In the genomic region with DNA sequence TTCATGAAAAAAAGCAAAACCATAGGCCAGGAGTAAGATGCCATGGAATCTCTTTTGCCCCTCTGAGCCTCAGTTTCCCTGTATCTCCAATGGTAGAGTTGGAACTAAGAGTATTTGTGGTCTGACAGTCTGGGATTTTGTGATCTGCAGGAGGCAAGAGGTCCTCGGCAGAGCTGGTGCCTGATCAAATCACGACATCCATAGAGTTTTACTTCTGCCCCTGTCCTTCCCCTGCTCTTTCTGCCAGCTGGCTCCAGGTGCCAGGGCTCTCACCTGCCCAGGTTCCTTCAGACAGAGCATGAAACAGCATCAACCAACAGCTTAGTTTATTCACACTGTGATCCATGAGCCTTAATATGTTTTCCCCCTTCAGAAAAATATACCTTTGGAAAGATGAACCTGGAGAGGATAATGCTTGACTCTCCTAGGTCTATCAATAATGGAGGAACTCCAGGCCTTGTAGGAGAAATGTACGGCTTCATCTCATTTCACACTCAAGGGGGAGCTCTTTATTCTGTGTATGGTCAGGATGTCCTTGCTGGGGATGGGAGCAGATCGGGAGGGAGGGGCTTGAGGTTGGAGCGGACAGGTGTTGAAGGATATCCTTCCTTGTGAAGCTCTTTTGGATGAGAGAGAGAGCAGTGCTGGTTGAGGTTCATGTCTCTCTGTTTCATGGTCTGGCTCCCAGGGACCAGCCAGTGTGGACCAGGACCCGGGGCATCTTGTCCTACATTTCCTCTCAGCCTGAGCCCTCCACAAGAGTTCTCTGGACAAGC, we compare ENCODE assay signal across 11 cellular contexts.
DNase-seq lines count a peak whose midpoint lies in the region; ATAC-seq and TF ChIP-seq lines count a peak whose summit lies in the region.
"Had no signal": no experiment of that assay in that cellular context is flagged by ENCODE, and none has a peak within 500 bp of the region (broad histone marks: within the 10 kb centered on the region; RNA-seq: fewer than 3 reads in every experiment).

No MANE protein-coding gene starts in this region.

- no peak overlapping the region for H4K8ac ChIP-seq in mesenchymal stem cell (ENCODE audit: low read length)

- no peak overlapping the region for H2AFZ ChIP-seq in mesenchymal stem cell (ENCODE audit: low read depth, low read length)

- peaks cover 22% of the 10 kb centered on the region for H3K36me3 Mint-ChIP-seq in activated CD4-positive, alpha-beta T cell treated with anti-CD3 and anti-CD28 coated beads, Interleukin-2, amount 10 ng/mL, durations not matched to agents 24 days and 14 days (ENCODE audit: low read depth)
- no peaks in the 10 kb centered on the region for H3K36me3 Mint-ChIP-seq in T-helper 17 cell (ENCODE audit: low read depth)
- H3K36me3 Mint-ChIP-seq in CD8-positive, alpha-beta memory T cell: no peaks in the 10 kb centered on the region

- TF ChIP-seq CTCF in adrenal gland (IDR thresholded peaks at IDR 0.05): no peak

- intact Hi-C loops in activated CD4-positive, alpha-beta T cell treated with anti-CD3 and anti-CD28 coated beads, Interleukin-2, amount 10 ng/mL, durations not matched to agents 24 days and 14 days (cut with micrococcal nuclease): no loop called here
- intact Hi-C loops in adrenal gland (cut with DNase I): no loop called here

- H3K4me1 Mint-ChIP-seq in activated CD4-positive, alpha-beta T cell treated with anti-CD3 and anti-CD28 coated beads, Interleukin-2, amount 10 ng/mL, durations not matched to agents 24 days and 14 days: peaks cover 68% of the 10 kb centered on the region
- peaks cover 58% of the 10 kb centered on the region for H3K4me1 Mint-ChIP-seq in T-helper 17 cell
- H3K4me1 Mint-ChIP-seq in CD8-positive, alpha-beta memory T cell: peaks cover 50 to 62% (median 59%) of the 10 kb centered on the region in 3 donors

- no peak overlapping the region for H2AK5ac ChIP-seq in mesenchymal stem cell (ENCODE audit: low read length, severe bottlenecking)

- H3K4me1 ChIP-seq in mesenchymal stem cell (ENCODE audit: control insufficient read depth, insufficient read depth, low read depth, low read length) (peaks cover 12% of the 10 kb centered on the region), adrenal gland (replicated peaks in 1 of 2) (peaks cover 0 to 6% of the 10 kb centered on the region in 2 donors)
- H3K4me1 ChIP-seq in CD8-positive, alpha-beta memory T cell (ENCODE audit: insufficient read depth, low read length): peaks cover 47% of the 10 kb centered on the region
- H3K4me1 ChIP-seq: gastrocnemius medialis had no signal

- H2BK5ac ChIP-seq in mesenchymal stem cell (ENCODE audit: low read depth, low read length, poor library complexity, severe bottlenecking): no peak overlapping the region

- H3K18ac ChIP-seq in mesenchymal stem cell (ENCODE audit: low read depth in 1 of 2, low read length in 2 of 2): peak overlapping the region in 1 of 2 experiments; percentile 1

- H3K27me3 Mint-ChIP-seq in activated CD4-positive, alpha-beta T cell treated with anti-CD3 and anti-CD28 coated beads, Interleukin-2, amount 10 ng/mL, durations not matched to agents 24 days and 14 days: peaks cover 4% of the 10 kb centered on the region
- H3K27me3 Mint-ChIP-seq in T-helper 17 cell: peaks cover 15% of the 10 kb centered on the region
- H3K27me3 Mint-ChIP-seq in CD8-positive, alpha-beta memory T cell: peaks cover 10 to 14% of the 10 kb centered on the region in 2 donors

- H3K9me3 Mint-ChIP-seq in activated CD4-positive, alpha-beta T cell treated with anti-CD3 and anti-CD28 coated beads, Interleukin-2, amount 10 ng/mL, durations not matched to agents 24 days and 14 days: peaks cover 16% of the 10 kb centered on the region
- peaks cover 0 to 4% (median 0%) of the 10 kb centered on the region in 5 donors for H3K9me3 Mint-ChIP-seq in CD8-positive, alpha-beta memory T cell

- H3K9me3 ChIP-seq in T-helper 17 cell (ENCODE audit: control insufficient read depth, low read length, poor library complexity, severe bottlenecking) (no peaks in the 10 kb centered on the region), mesenchymal stem cell (ENCODE audit: control insufficient read depth, low read length) (peaks cover 8% of the 10 kb centered on the region), adrenal gland (replicated peaks in 1 of 3) (no peaks in the 10 kb centered on the region)
- no peaks in the 10 kb centered on the region for H3K9me3 ChIP-seq in CD8-positive, alpha-beta memory T cell (ENCODE audit: low read length)
- H3K9me3 ChIP-seq: gastrocnemius medialis had no signal

- H3K4ac ChIP-seq in mesenchymal stem cell (ENCODE audit: low read depth in 1 of 2, low read length in 2 of 2): peak overlapping the region in 1 of 2 experiments; percentile 47

- no peak overlapping the region for H3K9ac ChIP-seq in mesenchymal stem cell (ENCODE audit: low read length)
- H3K9ac ChIP-seq: KMS-11 had no signal

- peak overlapping the region; percentile 21 for H4K91ac ChIP-seq in mesenchymal stem cell (ENCODE audit: low read length)

- peak overlapping the region; percentile 41 for H2BK15ac ChIP-seq in mesenchymal stem cell (ENCODE audit: low read depth, poor library complexity, severe bottlenecking)

- POLR2A ChIA-PET in CD8-positive, alpha-beta memory T cell (lab: Charles Lee): interaction anchor here (0.6 kb wide), 1 partner anchor 337 kb away, joined by 10 read pairs; no protein-coding TSS in a partner anchor

- H3K23ac ChIP-seq in mesenchymal stem cell (ENCODE audit: low read length in 2 of 2): no peak overlapping the region

- no peak for ATAC-seq in T-helper 17 cell
- ATAC-seq: gastrocnemius medialis had no signal

- H3K4me3 ChIP-seq in mesenchymal stem cell (ENCODE audit: insufficient read depth in 1 of 2, low read depth in 1 of 2, low read length in 2 of 2) (no peak overlapping the region), adrenal gland (no peak overlapping the region)
- no peak overlapping the region for H3K4me3 ChIP-seq in CD8-positive, alpha-beta memory T cell (ENCODE audit: low read length)
- H3K4me3 ChIP-seq: gastrocnemius medialis had no signal

- DNase-seq in activated CD4-positive, alpha-beta T cell treated with anti-CD3 and anti-CD28 coated beads, Interleukin-2, amount 10 ng/mL, durations not matched to agents 24 days and 14 days: peak; percentile 56
- no peak for DNase-seq in activated CD4-positive, alpha-beta T cell treated with anti-CD3 and anti-CD28 coated beads for 48 hours
- DNase-seq in KBM-7 (peak; percentile 42), T-helper 17 cell (no peak), mesenchymal stem cell (no peak), adrenal gland (no peak), HCEC 1CT (no peak)
- DNase-seq in CD8-positive, alpha-beta memory T cell: no peak
- DNase-seq: gastrocnemius medialis; stimulated activated CD4-positive, alpha-beta T cell treated with anti-CD3 and anti-CD28 coated beads, Interleukin-4, amount 100 ng/mL, for 4 hours had no signal

- H3K4me3 Mint-ChIP-seq in activated CD4-positive, alpha-beta T cell treated with anti-CD3 and anti-CD28 coated beads, Interleukin-2, amount 10 ng/mL, durations not matched to agents 24 days and 14 days: no peak overlapping the region
- no peak overlapping the region for H3K4me3 Mint-ChIP-seq in T-helper 17 cell
- no peak overlapping the region for H3K4me3 Mint-ChIP-seq in CD8-positive, alpha-beta memory T cell

- in situ Hi-C loops in KBM-7 (cut with MboI; ENCODE audit: low pct_unique_long_range_greater_than_20kb, low sequenced_read_pairs): no loop called here

- H2BK120ac ChIP-seq in mesenchymal stem cell (ENCODE audit: low read depth, low read length): no peak overlapping the region

- CTCF ChIA-PET in CD8-positive, alpha-beta memory T cell (lab: Charles Lee): interaction anchor here (0.9 to 1.5 kb wide), 2 partner anchors 10 to 38 kb away, joined by 4 read pairs; no protein-coding TSS in a partner anchor

- H3K4me2 ChIP-seq in mesenchymal stem cell (ENCODE audit: low read length, poor library complexity, severe bottlenecking): no peak overlapping the region

- no peaks in the 10 kb centered on the region for H3K79me1 ChIP-seq in mesenchymal stem cell (replicated peaks; ENCODE audit: low read length, poor library complexity, severe bottlenecking)

- H3K14ac ChIP-seq in mesenchymal stem cell (ENCODE audit: low read length in 2 of 2): no peak overlapping the region

- no peak overlapping the region for H3K27ac ChIP-seq in mesenchymal stem cell (ENCODE audit: low read length, poor library complexity, severe bottlenecking)
- H3K27ac ChIP-seq in CD8-positive, alpha-beta memory T cell (ENCODE audit: low read depth, low read length): no peak overlapping the region
- no peak overlapping the region for H3K27ac ChIP-seq in adrenal gland
- H3K27ac ChIP-seq: gastrocnemius medialis, KMS-11 had no signal

- H3K36me3 ChIP-seq in mesenchymal stem cell (ENCODE audit: control insufficient read depth in 1 of 2, insufficient read depth in 2 of 2, low read depth in 1 of 2, low read length in 2 of 2): no peaks in the 10 kb centered on the region
- no peaks in the 10 kb centered on the region for H3K36me3 ChIP-seq in CD8-positive, alpha-beta memory T cell (ENCODE audit: insufficient read depth, low read length)
- H3K36me3 ChIP-seq in adrenal gland (replicated peaks in 1 of 2): no peaks in the 10 kb centered on the region
- H3K36me3 ChIP-seq: gastrocnemius medialis had no signal

- H2BK12ac ChIP-seq in mesenchymal stem cell (ENCODE audit: low read length in 2 of 2): peak overlapping the region; percentile 38 to 98

- H3K27ac Mint-ChIP-seq in activated CD4-positive, alpha-beta T cell treated with anti-CD3 and anti-CD28 coated beads, Interleukin-2, amount 10 ng/mL, durations not matched to agents 24 days and 14 days: peak overlapping the region; percentile 49
- peak overlapping the region; percentile 77 for H3K27ac Mint-ChIP-seq in T-helper 17 cell
- H3K27ac Mint-ChIP-seq in CD8-positive, alpha-beta memory T cell: peak overlapping the region in 4 of 8 donors; percentile 0 to 40 (median 19)

- H3K27me3 ChIP-seq in mesenchymal stem cell (ENCODE audit: control insufficient read depth in 1 of 2, insufficient read depth in 1 of 2, low read length in 2 of 2) (no peaks in the 10 kb centered on the region), adrenal gland (no peaks in the 10 kb centered on the region)
- no peaks in the 10 kb centered on the region for H3K27me3 ChIP-seq in CD8-positive, alpha-beta memory T cell (ENCODE audit: insufficient read depth, low read length, poor library complexity, severe bottlenecking)

- WGBS in mesenchymal stem cell: 73% methylated on average over 6 of the region's 6 CpGs
- 48 to 54% (median 50%) methylated on average over 5 to 6 of the region's 6 CpGs for WGBS in adrenal gland, 4 donors

- TF ChIP-seq POLR2A in adrenal gland (IDR thresholded peaks at IDR 0.05): no peak

Comparison
In these comparisons a context has a peak if more than half of its experiments do, and no peak if none do; other contexts are left out.
1. DNase-seq: peak in activated CD4-positive, alpha-beta T cell treated with anti-CD3 and anti-CD28 coated beads, Interleukin-2, amount 10 ng/mL, durations not matched to agents 24 days and 14 days (single experiment) and KBM-7 (single experiment); none in activated CD4-positive, alpha-beta T cell treated with anti-CD3 and anti-CD28 coated beads for 48 hours (single experiment), T-helper 17 cell (0 of 3), mesenchymal stem cell (single experiment), CD8-positive, alpha-beta memory T cell (0 of 5), adrenal gland (0 of 7) and HCEC 1CT (single experiment).